ENCODE assay signal across 2 cellular contexts in genomic region chr7:92621026-92621540, GRCh38.
TF ChIP-seq lines count a peak whose summit lies in the region.

No MANE protein-coding gene starts in this region.

TF ChIP-seq in IMR-90, 13 proteins besides CTCF, POLR2A, EP300 and RAD21:
- TF ChIP-seq CEBPB (IDR thresholded peaks at IDR 0.05; ENCODE audit: low read depth, low read length) (0 out of 2 replicates have a peak, but pooled peaks have one; percentile 31), SMC3 (IDR thresholded peaks at IDR 0.05; ENCODE audit: low read depth, low read length) (peak; percentile 81)
- TF ChIP-seq, protein P1, sequence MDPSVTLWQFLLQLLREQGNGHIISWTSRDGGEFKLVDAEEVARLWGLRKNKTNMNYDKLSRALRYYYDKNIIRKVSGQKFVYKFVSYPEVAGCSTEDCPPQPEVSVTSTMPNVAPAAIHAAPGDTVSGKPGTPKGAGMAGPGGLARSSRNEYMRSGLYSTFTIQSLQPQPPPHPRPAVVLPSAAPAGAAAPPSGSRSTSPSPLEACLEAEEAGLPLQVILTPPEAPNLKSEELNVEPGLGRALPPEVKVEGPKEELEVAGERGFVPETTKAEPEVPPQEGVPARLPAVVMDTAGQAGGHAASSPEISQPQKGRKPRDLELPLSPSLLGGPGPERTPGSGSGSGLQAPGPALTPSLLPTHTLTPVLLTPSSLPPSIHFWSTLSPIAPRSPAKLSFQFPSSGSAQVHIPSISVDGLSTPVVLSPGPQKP (IDR thresholded peaks at IDR 0.05; ENCODE audit: borderline replicate concordance, low read depth, low read length), result no peak

TF ChIP-seq in neural cell, 6 proteins besides CTCF, POLR2A, EP300 and RAD21:
- TF ChIP-seq TAF1 (IDR thresholded peaks at IDR 0.05; ENCODE audit: low read depth) (no peak), REST (IDR thresholded peaks at IDR 0.05; ENCODE audit: borderline replicate concordance) (no peak), MXI1 (conservative IDR thresholded peaks at IDR 0.05; ENCODE audit: poor library complexity, severe bottlenecking) (no peak), SMC3 (conservative IDR thresholded peaks at IDR 0.05; ENCODE audit: poor library complexity) (peak; percentile 91)
